Comparison of ENCODE assay signal across 24 cellular contexts in genomic region chr2:240418311-240418710, GRCh38. TPM values are rescaled to one million over a fixed set of nuclear protein-coding genes. Genes with fewer than 3 reads are reported as not detected.
DNase-seq lines count a peak whose midpoint lies in the region; ATAC-seq, FAIRE-seq and TF ChIP-seq lines count a peak whose summit lies in the region.
"Had no signal": no experiment of that assay in that cellular context is flagged by ENCODE, and none has a peak within 500 bp of the region (broad histone marks: within the 10 kb centered on the region; RNA-seq: fewer than 3 reads in every experiment).

No MANE protein-coding gene starts in this region.

- H3K4me1 ChIP-seq in A549 = no peaks in the 10 kb centered on the region
- no peaks in the 10 kb centered on the region for H3K4me1 ChIP-seq in ovary (ENCODE audit: insufficient read depth)

- H3K9me3 ChIP-seq in A549 = peaks cover 44% of the 10 kb centered on the region
- H3K9me3 ChIP-seq in ovary = no peaks in the 10 kb centered on the region

- TF ChIP-seq RAD21 in A549 (conservative IDR thresholded peaks at IDR 0.05 in 1 of 2, IDR thresholded peaks at IDR 0.05 in 1 of 2) = no peak

- no peaks in the 10 kb centered on the region for H3K4me1 Mint-ChIP-seq in activated CD8-positive, alpha-beta memory T cell treated with anti-CD3 and anti-CD28 coated beads, Interleukin-2, amount 10 ng/mL, durations not matched to agents 7 days and 5 days
- H3K4me1 Mint-ChIP-seq in chondrocyte (ENCODE audit: low read depth) = peaks cover 3% of the 10 kb centered on the region

- CTCF ChIA-PET in activated CD8-positive, alpha-beta memory T cell treated with anti-CD3 and anti-CD28 coated beads, Interleukin-2, amount 10 ng/mL, durations not matched to agents 7 days and 5 days (lab: Charles Lee) = no interaction called here
- CTCF ChIA-PET in A549 (lab: Yijun Ruan, JAX) = interaction anchor here (0.6 to 0.7 kb wide), 2 partner anchors 20 to 23 kb away, joined by 3 read pairs; no protein-coding TSS in a partner anchor

- no peak overlapping the region for H3K27ac Mint-ChIP-seq in activated CD8-positive, alpha-beta memory T cell treated with anti-CD3 and anti-CD28 coated beads, Interleukin-2, amount 10 ng/mL, durations not matched to agents 7 days and 5 days
- H3K27ac Mint-ChIP-seq in chondrocyte (ENCODE audit: unreplicated experiment) = no peak overlapping the region

- DNase-seq in activated CD8-positive, alpha-beta memory T cell treated with anti-CD3 and anti-CD28 coated beads, Interleukin-2, amount 50 U/mL, for 4 hours = peak; percentile 11
- DNase-seq in activated CD8-positive, alpha-beta memory T cell treated with anti-CD3 and anti-CD28 coated beads, Interleukin-2, amount 10 ng/mL, durations not matched to agents 7 days and 5 days = no peak
- no peak for DNase-seq in A549 (ENCODE audit: low read depth in 1 of 2, low spot score in 1 of 2)
- peak; percentile 18 for DNase-seq in islet precursor cell
- DNase-seq in ovary = peak in 3 of 5 donors; percentile 3 to 6 (median 6)
- DNase-seq in chondrocyte (ENCODE audit: low spot score) = no peak
- DNase-seq in HCEC 1CT = no peak
- DNase-seq: Calu3, DMS153, DND-41, H7, Kasumi-1, NCI-H1092 treated with DMSO at 0.1 percent for 48 hours, NCI-H1436, NCI-H187, NCI-H2171 treated with DMSO at 0.1 percent for 48 hours, NCI-H345, NCI-H524 treated with DMSO at 0.1 percent for 48 hours, NCI-H774 had no signal

- POLR2A ChIA-PET in A549 (lab: Yijun Ruan, JAX) = no interaction called here

- no CpG with 5 or more reads among the region's 1 CpG for WGBS in A549 (ENCODE audit: missing lambda C conversion rate)
- WGBS in ovary, 3 donors = 92 to 100% (median 93%) methylated on average over 1 of the region's 1 CpG

- peaks cover 7% of the 10 kb centered on the region for H3K9me3 Mint-ChIP-seq in activated CD8-positive, alpha-beta memory T cell treated with anti-CD3 and anti-CD28 coated beads, Interleukin-2, amount 10 ng/mL, durations not matched to agents 7 days and 5 days (ENCODE audit: low read depth)
- H3K9me3 Mint-ChIP-seq in chondrocyte (ENCODE audit: low read depth) = peaks cover 12% of the 10 kb centered on the region

- H3K27me3 Mint-ChIP-seq in activated CD8-positive, alpha-beta memory T cell treated with anti-CD3 and anti-CD28 coated beads, Interleukin-2, amount 10 ng/mL, durations not matched to agents 7 days and 5 days = peaks cover 3% of the 10 kb centered on the region
- H3K27me3 Mint-ChIP-seq in chondrocyte (ENCODE audit: low read depth) = no peaks in the 10 kb centered on the region

- intact Hi-C loops in ovary (cut with DNase I) = no loop called here

- TF ChIP-seq EP300 in A549 (IDR thresholded peaks at IDR 0.05) (no peak), ovary (IDR thresholded peaks at IDR 0.05) (no peak)

- H3K4me3 ChIP-seq in A549 (no peak overlapping the region), ovary (no peak overlapping the region)
- H3K4me3 ChIP-seq: K562 had no signal

- TF ChIP-seq POLR2A in A549 (IDR thresholded peaks at IDR 0.05; ENCODE audit: low read length) (no peak), ovary (IDR thresholded peaks at IDR 0.05) (no peak)

- no peak overlapping the region for H3K27ac ChIP-seq in A549
- no peak overlapping the region for H3K27ac ChIP-seq in ovary
- H3K27ac ChIP-seq: 22Rv1 had no signal

- H3K4me3 Mint-ChIP-seq in activated CD8-positive, alpha-beta memory T cell treated with anti-CD3 and anti-CD28 coated beads, Interleukin-2, amount 10 ng/mL, durations not matched to agents 7 days and 5 days = no peak overlapping the region
- no peak overlapping the region for H3K4me3 Mint-ChIP-seq in chondrocyte (ENCODE audit: unreplicated experiment)

- FAIRE-seq in A549 (lab: Jason Lieb, UNC) = no peak
- FAIRE-seq: GM12892, GM19239, K562 had no signal

- TF ChIP-seq CTCF in A549 (IDR thresholded peaks at IDR 0.05) (no peak), ovary (IDR thresholded peaks at IDR 0.05) (no peak), chondrocyte (IDR thresholded peaks at IDR 0.05) (no peak)

- no peak for ATAC-seq in activated CD8-positive, alpha-beta memory T cell treated with anti-CD3 and anti-CD28 coated beads, Interleukin-2, amount 10 ng/mL, durations not matched to agents 7 days and 5 days
- ATAC-seq in A549 (no peak), GM18520 (IDR thresholded peaks at IDR 0.05; ENCODE audit: unreplicated experiment) (no peak)
- ATAC-seq: K562 had no signal

- no peak overlapping the region for H3K4me2 ChIP-seq in A549

- no peaks in the 10 kb centered on the region for H3K36me3 Mint-ChIP-seq in activated CD8-positive, alpha-beta memory T cell treated with anti-CD3 and anti-CD28 coated beads, Interleukin-2, amount 10 ng/mL, durations not matched to agents 7 days and 5 days
- no peaks in the 10 kb centered on the region for H3K36me3 Mint-ChIP-seq in chondrocyte (ENCODE audit: low read depth)

- no peaks in the 10 kb centered on the region for H3K27me3 ChIP-seq in ovary

- no peaks in the 10 kb centered on the region for H3K36me3 ChIP-seq in ovary

TF ChIP-seq in A549, 52 proteins besides CTCF, POLR2A, EP300 and RAD21:
- TF ChIP-seq BHLHE40 (IDR thresholded peaks at IDR 0.05; ENCODE audit: low read depth, low read length) (no peak), MAFK (IDR thresholded peaks at IDR 0.05; ENCODE audit: partially characterized antibody) (peak; percentile 35), CBX8 (IDR thresholded peaks at IDR 0.05) (no peak), E2F6 (IDR thresholded peaks at IDR 0.05; ENCODE audit: borderline replicate concordance, low read depth) (no peak), FOSL2 (IDR thresholded peaks at IDR 0.05) (no peak), FOSL2 (CRISPR knock-in tag; IDR thresholded peaks at IDR 0.05) (no peak), HMGXB4 (CRISPR knock-in tag; IDR thresholded peaks at IDR 0.05; ENCODE audit: borderline replicate concordance) (no peak)

RNA-seq across cellular contexts. Expression of gene GPC1, which starts 17.2 kb away (rescaled TPM):
- total RNA-seq in activated CD8-positive, alpha-beta memory T cell treated with anti-CD3 and anti-CD28 coated beads, Interleukin-2, amount 10 ng/mL, durations not matched to agents 7 days and 5 days = 1 to 10 TPM; 3.2 to 4.5 TPM
- polyA plus RNA-seq in A549 (2011; rRNA removed) (19.8 and 22.7 TPM in 2 replicates), A549 (2017; fragmentation: RNase III; extraction: RNeasy Plus Mini Kit Qiagen cat#74134 plus additional on column Dnase treatment) (93.5 to 107 TPM (median 97.7 TPM) in 3 replicates), ovary (10 to 100 TPM in 1 of 2 donors, 1 to 10 TPM in 1; 2.9 to 63.3 TPM)
- polyA plus RNA-seq in A549 (2012; cell fraction: cytosol; rRNA removed) = 75.3 and 114 TPM in 2 replicates
- polyA plus RNA-seq in A549 (2012; cell fraction: nucleus; rRNA removed) = 235 and 362 TPM in 2 replicates
- polyA minus RNA-seq in A549 (2011; rRNA and poly(A)+ RNA removed) = 19.8 and 36.6 TPM in 2 replicates
- total RNA-seq in ovary (100 to 1,000 TPM in 1 of 7 donors, 10 to 100 TPM in 6; 27.2 to 149 (median 73.3) TPM), chondrocyte (261 to 354 TPM (median 264 TPM) in 3 replicates)

Comparison
In these comparisons a context has a peak if more than half of its experiments do, and no peak if none do; other contexts are left out.
1. DNase-seq: peak in activated CD8-positive, alpha-beta memory T cell treated with anti-CD3 and anti-CD28 coated beads, Interleukin-2, amount 50 U/mL, for 4 hours (single experiment), islet precursor cell (single experiment) and ovary (3 of 5); none in activated CD8-positive, alpha-beta memory T cell treated with anti-CD3 and anti-CD28 coated beads, Interleukin-2, amount 10 ng/mL, durations not matched to agents 7 days and 5 days (single experiment), A549 (0 of 2), chondrocyte (single experiment) and HCEC 1CT (single experiment).
2. RNA of gene GPC1, which starts 17.2 kb away (total RNA-seq): 261 to 354 TPM in chondrocyte and 27.2 to 149 TPM in ovary; 3.2 to 4.5 TPM in activated CD8-positive, alpha-beta memory T cell treated with anti-CD3 and anti-CD28 coated beads, Interleukin-2, amount 10 ng/mL, durations not matched to agents 7 days and 5 days; every median in the first group is over 4 times any median in the second.